In the genomic region with DNA sequence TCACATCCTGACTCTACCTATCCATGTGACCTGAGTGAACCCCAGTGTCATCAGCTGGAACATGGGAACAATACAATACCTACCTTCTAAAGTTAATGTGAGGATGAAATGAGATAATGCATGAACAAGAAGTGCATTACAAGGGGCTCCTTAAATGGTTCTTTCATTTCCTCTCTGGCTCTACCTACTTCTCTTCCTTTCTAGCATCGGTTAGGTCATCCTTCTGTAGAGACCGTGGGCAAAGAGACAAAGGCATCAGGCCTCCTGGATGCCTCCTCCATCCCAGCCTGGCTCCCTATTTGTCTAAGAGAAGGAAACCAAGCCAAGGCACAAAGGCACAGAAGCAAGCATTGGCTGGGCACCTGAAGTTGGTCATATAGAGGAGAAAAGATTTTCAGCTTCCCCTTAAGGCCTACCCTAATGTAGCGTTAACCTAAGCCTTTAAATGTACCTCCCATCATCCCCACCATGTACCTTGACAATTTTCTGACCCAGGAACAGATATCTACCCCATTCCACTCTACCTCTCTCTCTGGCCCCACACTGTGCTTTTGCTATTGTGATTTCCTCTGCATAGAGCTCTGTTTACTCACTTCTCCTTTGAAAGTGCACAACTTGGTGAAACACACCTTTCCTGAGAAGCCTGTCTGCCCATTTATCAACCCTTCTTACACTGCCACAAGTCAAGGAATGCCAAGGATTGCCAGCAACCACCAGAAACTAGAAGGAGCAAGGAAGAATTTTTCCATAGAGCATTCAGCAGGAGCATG, we compare ENCODE assay signal across 30 cellular contexts.
DNase-seq lines count a peak whose midpoint lies in the region; ATAC-seq and TF ChIP-seq lines count a peak whose summit lies in the region.
"Had no signal": no experiment of that assay in that cellular context is flagged by ENCODE, and none has a peak within 500 bp of the region (broad histone marks: within the 10 kb centered on the region; RNA-seq: fewer than 3 reads in every experiment).

No MANE protein-coding gene starts in this region.

- WGBS in psoas muscle, 3 donors, result 75 to 87% (median 83%) methylated on average over 3 of the region's 3 CpGs

- TF ChIP-seq CTCF in psoas muscle (IDR thresholded peaks at IDR 0.05), result no peak

- H3K4me1 Mint-ChIP-seq in CD4-positive, CD25-positive, alpha-beta regulatory T cell, result no peaks in the 10 kb centered on the region
- H3K4me1 Mint-ChIP-seq in memory B cell, result peaks cover 37% of the 10 kb centered on the region
- H3K4me1 Mint-ChIP-seq: brain had no signal

- H3K36me3 Mint-ChIP-seq in CD4-positive, CD25-positive, alpha-beta regulatory T cell, result peaks cover 3% of the 10 kb centered on the region
- peaks cover 8% of the 10 kb centered on the region for H3K36me3 Mint-ChIP-seq in memory B cell
- H3K36me3 Mint-ChIP-seq: brain had no signal

- no peaks in the 10 kb centered on the region for H3K27me3 Mint-ChIP-seq in CD4-positive, CD25-positive, alpha-beta regulatory T cell
- no peaks in the 10 kb centered on the region for H3K27me3 Mint-ChIP-seq in memory B cell

- H3K4me1 ChIP-seq in CD4-positive, CD25-positive, alpha-beta regulatory T cell (ENCODE audit: control insufficient read depth, insufficient read depth, low read length, poor library complexity, severe bottlenecking), result no peaks in the 10 kb centered on the region
- H3K4me1 ChIP-seq in psoas muscle, result no peaks in the 10 kb centered on the region

- H3K9me3 Mint-ChIP-seq in CD4-positive, CD25-positive, alpha-beta regulatory T cell, result peaks cover 0 to 8% (median 2%) of the 10 kb centered on the region in 7 donors
- H3K9me3 Mint-ChIP-seq in memory B cell, result peaks cover 2% of the 10 kb centered on the region

- H3K36me3 ChIP-seq in CD4-positive, CD25-positive, alpha-beta regulatory T cell (ENCODE audit: control insufficient read depth, insufficient read depth, low read length), result no peaks in the 10 kb centered on the region
- no peaks in the 10 kb centered on the region for H3K36me3 ChIP-seq in psoas muscle (ENCODE audit: insufficient read depth in 1 of 2, low read depth in 1 of 2)
- H3K36me3 ChIP-seq: left lung, right lobe of liver, tibial nerve had no signal

- no peak for ATAC-seq in CD4-positive, CD25-positive, alpha-beta regulatory T cell (ENCODE audit: low read depth in 2 of 2)
- peak; percentile 53 for ATAC-seq in GM21576 (IDR thresholded peaks at IDR 0.05; ENCODE audit: unreplicated experiment)
- ATAC-seq in memory B cell (ENCODE audit: low read depth), result peak; percentile 36
- ATAC-seq in psoas muscle, result no peak
- ATAC-seq in GM19467 (IDR thresholded peaks at IDR 0.05; ENCODE audit: unreplicated experiment), result no peak
- ATAC-seq: activated CD4-positive, alpha-beta T cell treated with anti-CD3 and anti-CD28 coated beads for 36 hours; activated CD8-positive, alpha-beta T cell treated with anti-CD3 and anti-CD28 coated beads, Interleukin-2, amount 10 ng/mL, durations not matched to agents 7 days and 5 days; esophagus mucosa; left lung; PC-3; right lobe of liver had no signal

- no peaks in the 10 kb centered on the region for H3K27me3 ChIP-seq in CD4-positive, CD25-positive, alpha-beta regulatory T cell (ENCODE audit: control insufficient read depth, insufficient read depth, low read length)
- H3K27me3 ChIP-seq in psoas muscle (ENCODE audit: insufficient read depth in 3 of 3, low read length in 2 of 3), result no peaks in the 10 kb centered on the region
- H3K27me3 ChIP-seq: left lung, right lobe of liver, tibial nerve had no signal

- H3K27ac Mint-ChIP-seq in CD4-positive, CD25-positive, alpha-beta regulatory T cell, result peak overlapping the region in 2 of 3 donors; percentile 3 to 72
- peak overlapping the region; percentile 86 for H3K27ac Mint-ChIP-seq in memory B cell
- H3K27ac Mint-ChIP-seq: activated CD4-positive, alpha-beta T cell treated with anti-CD3 and anti-CD28 coated beads for 36 hours; activated CD8-positive, alpha-beta T cell treated with anti-CD3 and anti-CD28 coated beads, Interleukin-2, amount 10 ng/mL, durations not matched to agents 7 days and 5 days; brain; progenitor cell of endocrine pancreas had no signal

- no peak overlapping the region for H3K4me3 Mint-ChIP-seq in CD4-positive, CD25-positive, alpha-beta regulatory T cell
- peak overlapping the region; percentile 60 for H3K4me3 Mint-ChIP-seq in memory B cell
- H3K4me3 Mint-ChIP-seq: activated CD4-positive, alpha-beta T cell treated with anti-CD3 and anti-CD28 coated beads for 36 hours; activated CD8-positive, alpha-beta T cell treated with anti-CD3 and anti-CD28 coated beads, Interleukin-2, amount 10 ng/mL, durations not matched to agents 7 days and 5 days; brain had no signal

- H3K27ac ChIP-seq in CD4-positive, CD25-positive, alpha-beta regulatory T cell (ENCODE audit: insufficient read depth, low read length, poor library complexity, severe bottlenecking), result no peak overlapping the region
- H3K27ac ChIP-seq in psoas muscle, result no peak overlapping the region
- H3K27ac ChIP-seq: left lung, right lobe of liver, tibial nerve had no signal

- no peak for DNase-seq in CD4-positive, CD25-positive, alpha-beta regulatory T cell
- DNase-seq in MV-4-11 (lab: John Stamatoyannopoulos, UW) (peak; percentile 42), memory B cell (ENCODE audit: low spot score in 2 of 2) (no peak), psoas muscle (no peak), NCI-H510A treated with DMSO at 0.1 percent for 48 hours (lab: John Stamatoyannopoulos, UW) (no peak), nucleus accumbens (lab: John Stamatoyannopoulos, UW) (no peak)
- DNase-seq: activated CD4-positive, alpha-beta T cell treated with anti-CD3 and anti-CD28 coated beads for 36 hours; activated CD8-positive, alpha-beta T cell treated with anti-CD3 and anti-CD28 coated beads, Interleukin-2, amount 10 ng/mL, durations not matched to agents 7 days and 5 days; activated naive CD4-positive, alpha-beta T cell treated with anti-CD3 and anti-CD28 coated beads, Interleukin-2, amount 50 U/mL, for 16 hours; DMS 273 treated with DMSO at 0.1 percent for 48 hours; EL; H7; head of caudate nucleus; islet precursor cell; left lung; mesendoderm; NCI-H1048; NCI-H2107; NCI-H446; NCI-H82; PC-3; right lobe of liver; stimulated activated CD8-positive, alpha-beta memory T cell treated with anti-CD3 and anti-CD28 coated beads, Interleukin-4, amount 100 ng/mL, for 48 hours; T-helper 2 cell had no signal

- intact Hi-C loops in psoas muscle (cut with DNase I), result no loop called here

- H3K4me3 ChIP-seq in CD4-positive, CD25-positive, alpha-beta regulatory T cell (ENCODE audit: low read depth, low read length), result no peak overlapping the region
- no peak overlapping the region for H3K4me3 ChIP-seq in psoas muscle
- H3K4me3 ChIP-seq: left lung, right lobe of liver, tibial nerve had no signal

- peaks cover 5% of the 10 kb centered on the region in 2 experiments for H3K9me3 ChIP-seq in CD4-positive, CD25-positive, alpha-beta regulatory T cell (ENCODE audit: control insufficient read depth in 2 of 2, low read length in 2 of 2)
- H3K9me3 ChIP-seq in psoas muscle, result no peaks in the 10 kb centered on the region
- H3K9me3 ChIP-seq: right lobe of liver, tibial nerve had no signal

Comparison
In these comparisons a context has a peak if more than half of its experiments do, and no peak if none do; other contexts are left out.
1. ATAC-seq: peak in GM21576 (single experiment) and memory B cell (single experiment); none in CD4-positive, CD25-positive, alpha-beta regulatory T cell (0 of 2), psoas muscle (0 of 4) and GM19467 (single experiment).